14 cellular contexts compared by ENCODE assay signal in genomic region chr16:79298476-79299153, GRCh38.
DNase-seq lines count a peak whose midpoint lies in the region; TF ChIP-seq lines count a peak whose summit lies in the region.
"Had no signal": no experiment of that assay in that cellular context is flagged by ENCODE, and none has a peak within 500 bp of the region (broad histone marks: within the 10 kb centered on the region; RNA-seq: fewer than 3 reads in every experiment).

No MANE protein-coding gene starts in this region.

- H3K27ac ChIP-seq in HUES64 (ENCODE audit: low read depth, low read length) = peak overlapping the region; percentile 95
- peak overlapping the region; percentile 69 for H3K27ac ChIP-seq in iPS DF 6.9 (ENCODE audit: low read length)
- no peak overlapping the region for H3K27ac ChIP-seq in neuronal stem cell (replicated peaks; ENCODE audit: low read length)
- H3K27ac ChIP-seq in tibial nerve = no peak overlapping the region

- H3K36me3 Mint-ChIP-seq in Caco-2 (ENCODE audit: insufficient read depth, unreplicated experiment) = peaks cover 4% of the 10 kb centered on the region
- H3K36me3 Mint-ChIP-seq: CD14-positive monocyte had no signal

- H3K9me3 Mint-ChIP-seq in Caco-2 (ENCODE audit: unreplicated experiment) = no peaks in the 10 kb centered on the region

- H2BK15ac ChIP-seq in neuronal stem cell (ENCODE audit: low read length) = no peak overlapping the region

- no peak overlapping the region for H3K14ac ChIP-seq in neuronal stem cell (ENCODE audit: low read length)

- TF ChIP-seq CTCF in Caco-2 (IDR thresholded peaks at IDR 0.05; ENCODE audit: insufficient read depth in 1 of 2, low read depth in 1 of 2, low read length in 1 of 2, severe bottlenecking in 1 of 2, unreplicated experiment in 1 of 2) (no peak), tibial nerve (IDR thresholded peaks at IDR 0.05) (no peak)

- no TSS peak for BruUV-seq in Caco-2 (replicated peaks; lab: Mats Ljungman, UMichigan)

- TF ChIP-seq POLR2A in tibial nerve (IDR thresholded peaks at IDR 0.05) = no peak

- no peak overlapping the region for H2BK12ac ChIP-seq in neuronal stem cell (ENCODE audit: low read length)

- H3K27me3 Mint-ChIP-seq in Caco-2 (ENCODE audit: insufficient read depth, unreplicated experiment) = no peaks in the 10 kb centered on the region

- H3K4ac ChIP-seq in neuronal stem cell (ENCODE audit: low read length) = no peak overlapping the region

- H4K8ac ChIP-seq in neuronal stem cell (ENCODE audit: low read depth, low read length) = no peak overlapping the region

- H3K4me2 ChIP-seq in neuronal stem cell (ENCODE audit: insufficient read depth, low read length, poor library complexity, severe bottlenecking) = peak overlapping the region; percentile 56

- no peak for DNase-seq in Caco-2
- DNase-seq in iPS DF 6.9 (ENCODE audit: low read depth, low spot score) = no peak
- DNase-seq in neuronal stem cell (ENCODE audit: low spot score) = no peak
- no peak for DNase-seq in NCI-H526 treated with DMSO at 0.1 percent for 48 hours (lab: John Stamatoyannopoulos, UW)
- no peak for DNase-seq in tibial nerve (ENCODE audit: low spot score in 2 of 2)
- no peak for DNase-seq in medulla oblongata (ENCODE audit: extremely low spot score)
- DNase-seq in activated CD4-positive, alpha-beta T cell treated with anti-CD3 and anti-CD28 coated beads, Interleukin-2, amount 50 U/mL, for 1 hour = no peak
- DNase-seq: DMS79, Karpas-422, NCI-H187 treated with DMSO at 0.1 percent for 48 hours, NCI-H446 had no signal

- 55% methylated on average over 11 of the region's 11 CpGs for WGBS in HUES64
- no CpG with 5 or more reads among the region's 11 CpGs for WGBS in iPS DF 6.9 (ENCODE audit: insufficient coverage, insufficient read length)
- WGBS in neuronal stem cell (ENCODE audit: extremely low coverage in 2 of 2, insufficient read length in 2 of 2, insufficient replicate concordance in 1 of 2), 2 donors = no CpG with 5 or more reads among the region's 11 CpGs
- WGBS in tibial nerve, 2 donors = 80 to 91% methylated on average over 11 of the region's 11 CpGs

- CTCF ChIA-PET in Caco-2 (lab: Charles Lee) = no interaction called here

- H3K27me3 ChIP-seq in Caco-2 (replicated peaks; ENCODE audit: control insufficient read depth, insufficient read depth, low read length) (no peaks in the 10 kb centered on the region; the same call in 1 of the 2 replicates), HUES64 (ENCODE audit: insufficient read depth, low read length) (no peaks in the 10 kb centered on the region), iPS DF 6.9 (ENCODE audit: control insufficient read depth, insufficient read depth, low read length) (no peaks in the 10 kb centered on the region), neuronal stem cell (ENCODE audit: control insufficient read depth in 3 of 3, insufficient read depth in 3 of 3, low read depth in 1 of 3, low read length in 3 of 3) (peaks cover 0 to 28% (median 24%) of the 10 kb centered on the region in 3 experiments), tibial nerve (no peaks in the 10 kb centered on the region)

- H2BK5ac ChIP-seq in neuronal stem cell (ENCODE audit: low read length) = no peak overlapping the region

- POLR2A ChIA-PET in Caco-2 (lab: Charles Lee) = no interaction called here

- no peak overlapping the region for H2AK5ac ChIP-seq in neuronal stem cell (ENCODE audit: low read depth, low read length)

- H3K4me3 Mint-ChIP-seq in Caco-2 (ENCODE audit: unreplicated experiment) = no peak overlapping the region
- H3K4me3 Mint-ChIP-seq: CD14-positive monocyte had no signal

- no peak overlapping the region for H3K23ac ChIP-seq in neuronal stem cell (ENCODE audit: low read depth, low read length, poor library complexity)

- H4K91ac ChIP-seq in neuronal stem cell (ENCODE audit: low read depth, low read length, poor library complexity) = no peak overlapping the region

- H2BK120ac ChIP-seq in neuronal stem cell (ENCODE audit: low read depth, low read length) = no peak overlapping the region

- TF ChIP-seq EP300 in tibial nerve (IDR thresholded peaks at IDR 0.05) = no peak

- intact Hi-C loops in Caco-2 (cut with micrococcal nuclease; ENCODE audit: unreplicated experiment) = no loop called here

- no peaks in the 10 kb centered on the region for H3K9me3 ChIP-seq in Caco-2
- H3K9me3 ChIP-seq in HUES64 (ENCODE audit: insufficient read depth, low read depth, low read length) = no peaks in the 10 kb centered on the region
- H3K9me3 ChIP-seq in iPS DF 6.9 (ENCODE audit: control insufficient read depth, insufficient read depth, low read length) = no peaks in the 10 kb centered on the region
- H3K9me3 ChIP-seq in neuronal stem cell (replicated peaks in 1 of 2; ENCODE audit: control insufficient read depth in 2 of 2, insufficient read depth in 1 of 2, low read depth in 1 of 2, low read length in 2 of 2) = peaks cover 0 to 3% of the 10 kb centered on the region in 2 donors
- no peaks in the 10 kb centered on the region for H3K9me3 ChIP-seq in tibial nerve

- H3K36me3 ChIP-seq in Caco-2 (ENCODE audit: control insufficient read depth, insufficient read depth, low read length) (no peaks in the 10 kb centered on the region), HUES64 (ENCODE audit: insufficient read depth, low read length) (no peaks in the 10 kb centered on the region), iPS DF 6.9 (ENCODE audit: control insufficient read depth, insufficient read depth, low read length) (no peaks in the 10 kb centered on the region), neuronal stem cell (replicated peaks in 1 of 2; ENCODE audit: control insufficient read depth in 2 of 2, insufficient read depth in 2 of 2, low read length in 2 of 2) (no peaks in the 10 kb centered on the region), tibial nerve (no peaks in the 10 kb centered on the region)

- H2AFZ ChIP-seq in neuronal stem cell (ENCODE audit: low read length) = peak overlapping the region; percentile 25

- H3K9ac ChIP-seq in HUES64 (ENCODE audit: low read depth, low read length) = peak overlapping the region; percentile 39
- H3K9ac ChIP-seq in neuronal stem cell (ENCODE audit: low read depth, low read length, poor library complexity) = no peak overlapping the region

- peaks cover 12% of the 10 kb centered on the region for H3K4me1 Mint-ChIP-seq in Caco-2 (ENCODE audit: low read depth, unreplicated experiment)

- no peak overlapping the region for H3K4me3 ChIP-seq in Caco-2 (ENCODE audit: low read depth, low read length)
- H3K4me3 ChIP-seq in HUES64 (ENCODE audit: low read length) = no peak overlapping the region
- H3K4me3 ChIP-seq in iPS DF 6.9 (ENCODE audit: low read length) = no peak overlapping the region
- no peak overlapping the region for H3K4me3 ChIP-seq in neuronal stem cell (ENCODE audit: low read length in 2 of 2)
- no peak overlapping the region for H3K4me3 ChIP-seq in tibial nerve
- H3K4me3 ChIP-seq: GM12878 had no signal

- peak overlapping the region; percentile 24 for H3K18ac ChIP-seq in neuronal stem cell (ENCODE audit: low read length)

- H3K27ac Mint-ChIP-seq in Caco-2 (ENCODE audit: unreplicated experiment) = peak overlapping the region; percentile 10
- H3K27ac Mint-ChIP-seq: CD14-positive monocyte had no signal

- H3K4me1 ChIP-seq in Caco-2 (peaks cover 12% of the 10 kb centered on the region), HUES64 (ENCODE audit: insufficient read depth, low read length) (peaks cover 47% of the 10 kb centered on the region), iPS DF 6.9 (ENCODE audit: control insufficient read depth, insufficient read depth, low read length) (peaks cover 5% of the 10 kb centered on the region; the same call in 1 of the 2 replicates), neuronal stem cell (ENCODE audit: control insufficient read depth in 2 of 2, insufficient read depth in 1 of 2, low read depth in 1 of 2, low read length in 2 of 2) (peaks cover 24 to 31% of the 10 kb centered on the region in 2 donors), tibial nerve (no peaks in the 10 kb centered on the region)

- no peaks in the 10 kb centered on the region for H3K79me1 ChIP-seq in neuronal stem cell (ENCODE audit: low read depth, low read length)

Comparison
In these comparisons a context has a peak if more than half of its experiments do, and no peak if none do; other contexts are left out.
1. H3K27ac ChIP-seq: peak in HUES64 (single experiment) and iPS DF 6.9 (single experiment); none in neuronal stem cell (single experiment) and tibial nerve (0 of 4).